ENCODE assay signal across 21 cellular contexts in genomic region chr16:69048328-69049120, GRCh38.
"Had no signal": no experiment of that assay in that cellular context is flagged by ENCODE, and none has a peak within 500 bp of the region (broad histone marks: within the 10 kb centered on the region; RNA-seq: fewer than 3 reads in every experiment).

No MANE protein-coding gene starts in this region.

- H3K36me3 ChIP-seq: cardiac muscle cell, right atrium auricular region had no signal

- H3K4me1 ChIP-seq: right atrium auricular region, testis had no signal

- H3K9me3 ChIP-seq: right atrium auricular region, testis had no signal

- H3K36me3 Mint-ChIP-seq: type B pancreatic cell had no signal

- H3K27me3 ChIP-seq: cardiac muscle cell, right atrium auricular region, testis had no signal

- ATAC-seq: activated T-cell treated with anti-CD3 and anti-CD28 coated beads, Interleukin-2, amount 50 U/mL, for 72 hours; left lobe of liver; stimulated activated effector memory CD8-positive, alpha-beta T cell treated with anti-CD3 and anti-CD28 coated beads, Interleukin-12 subunit alpha, Interleukin-12 subunit beta, amount 100 ng/mL, for 72 hours had no signal

- H3K4me3 Mint-ChIP-seq: activated naive CD4-positive, alpha-beta T cell treated with anti-CD3 and anti-CD28 coated beads, Interleukin-2, amount 50 U/mL, for 24 hours; activated T-cell treated with anti-CD3 and anti-CD28 coated beads, Interleukin-2, amount 50 U/mL, for 72 hours; mesothelial cell of epicardium; nephron; stimulated activated effector memory CD8-positive, alpha-beta T cell treated with anti-CD3 and anti-CD28 coated beads, Interleukin-12 subunit alpha, Interleukin-12 subunit beta, amount 100 ng/mL, for 72 hours; type B pancreatic cell had no signal

- H3K27me3 Mint-ChIP-seq: activated naive CD4-positive, alpha-beta T cell treated with anti-CD3 and anti-CD28 coated beads, Interleukin-2, amount 50 U/mL, for 24 hours; type B pancreatic cell had no signal

- H3K4me3 ChIP-seq: cardiac muscle cell, lung, right atrium auricular region, skin epidermis, testis had no signal

- H3K4me1 Mint-ChIP-seq: activated naive CD4-positive, alpha-beta T cell treated with anti-CD3 and anti-CD28 coated beads, Interleukin-2, amount 50 U/mL, for 24 hours; nephron; stimulated activated effector memory CD8-positive, alpha-beta T cell treated with anti-CD3 and anti-CD28 coated beads, Interleukin-12 subunit alpha, Interleukin-12 subunit beta, amount 100 ng/mL, for 72 hours had no signal

- H3K27ac Mint-ChIP-seq: activated naive CD4-positive, alpha-beta T cell treated with anti-CD3 and anti-CD28 coated beads, Interleukin-2, amount 50 U/mL, for 24 hours; activated T-cell treated with anti-CD3 and anti-CD28 coated beads, Interleukin-2, amount 50 U/mL, for 72 hours; mesothelial cell of epicardium; nephron; stimulated activated effector memory CD8-positive, alpha-beta T cell treated with anti-CD3 and anti-CD28 coated beads, Interleukin-12 subunit alpha, Interleukin-12 subunit beta, amount 100 ng/mL, for 72 hours; type B pancreatic cell had no signal

- H3K9me3 Mint-ChIP-seq: activated naive CD4-positive, alpha-beta T cell treated with anti-CD3 and anti-CD28 coated beads, Interleukin-2, amount 50 U/mL, for 24 hours; activated T-cell treated with anti-CD3 and anti-CD28 coated beads, Interleukin-2, amount 50 U/mL, for 72 hours; mesothelial cell of epicardium; stimulated activated effector memory CD8-positive, alpha-beta T cell treated with anti-CD3 and anti-CD28 coated beads, Interleukin-12 subunit alpha, Interleukin-12 subunit beta, amount 100 ng/mL, for 72 hours; type B pancreatic cell had no signal

- DNase-seq: activated CD4-positive, alpha-beta T cell treated with anti-CD3 and anti-CD28 coated beads for 1 hour; activated effector memory CD4-positive, alpha-beta T cell treated with anti-CD3 and anti-CD28 coated beads, Interleukin-2, amount 50 U/mL, for 16 hours; activated T-cell treated with anti-CD3 and anti-CD28 coated beads, Interleukin-2, amount 50 U/mL, for 72 hours; glutamatergic neuron; hippocampal formation; islet precursor cell; nucleus accumbens; stimulated activated CD4-positive, alpha-beta T cell treated with anti-CD3 and anti-CD28 coated beads, Interleukin-4, amount 100 ng/mL, for 24 hours; T-helper 2 cell; testis had no signal

- H3K27ac ChIP-seq: cardiac muscle cell, right atrium auricular region, testis, VCaP had no signal
